In genomic region chr6:84255641-84256040, GRCh38 we compare ENCODE assay signal across 28 cellular contexts.
"Had no signal": no experiment of that assay in that cellular context is flagged by ENCODE, and none has a peak within 500 bp of the region (broad histone marks: within the 10 kb centered on the region; RNA-seq: fewer than 3 reads in every experiment).

No MANE protein-coding gene starts in this region.

- H3K27me3 ChIP-seq: neural progenitor cell, ovary, stomach, thyroid gland, tibial nerve, upper lobe of left lung, vagina had no signal

- H3K9me3 ChIP-seq: ovary, psoas muscle, spleen, stomach, thoracic aorta, thyroid gland, tibial nerve, upper lobe of left lung, vagina had no signal

- H3K4me1 ChIP-seq: neural progenitor cell, parathyroid adenoma, psoas muscle, spleen, thyroid gland, upper lobe of left lung, vagina had no signal

- H3K4me2 ChIP-seq: neural progenitor cell, smooth muscle cell had no signal

- H3K36me3 ChIP-seq: neural progenitor cell, ovary, spleen, stomach, thoracic aorta, thyroid gland, tibial nerve, upper lobe of left lung, vagina had no signal

- H3K9ac ChIP-seq: neural progenitor cell, parathyroid adenoma had no signal

- ATAC-seq: naive thymus-derived CD4-positive, alpha-beta T cell; natural killer cell; psoas muscle; right cardiac atrium; sciatic nerve; stimulated activated memory B cell treated with anti-CD40 and anti-IgM and Interleukin-4, amounts not matched to agents 10 μg/mL and 1 μg/mL and 100 μg/mL, for 72 hours had no signal

- H3K4me3 ChIP-seq: neural progenitor cell, ovary, psoas muscle, skin epidermis, smooth muscle cell, spleen, stomach, thoracic aorta, thyroid gland, tibial nerve, upper lobe of left lung, vagina had no signal

- H3K27ac ChIP-seq: neural progenitor cell, ovary, parathyroid adenoma, psoas muscle, skin epidermis, spleen, stomach, thoracic aorta, thyroid gland, tibial nerve, upper lobe of left lung, vagina had no signal

- H2AFZ ChIP-seq: neural progenitor cell, parathyroid adenoma had no signal

- FAIRE-seq: urothelium cell line had no signal

- DNase-seq: naive thymus-derived CD4-positive, alpha-beta T cell; natural killer cell; occipital lobe; ovary; posterior cingulate gyrus; psoas muscle; right cardiac atrium; spleen; stimulated activated CD4-positive, alpha-beta T cell treated with anti-CD3 and anti-CD28 coated beads, Interleukin-12 subunit alpha, Interleukin-12 subunit beta, amount 100 ng/mL, for 4 hours; stimulated activated CD4-positive, alpha-beta T cell treated with anti-CD3 and anti-CD28 coated beads, Interleukin-1b, Interleukin-23, amount 100 ng/mL, for 48 hours; stimulated activated CD4-positive, alpha-beta T cell treated with anti-CD3 and anti-CD28 coated beads, Interleukin-4, amount 100 ng/mL, for 1 hour; stimulated activated CD4-positive, alpha-beta T cell treated with anti-CD3 and anti-CD28 coated beads, Interleukin-4, amount 100 ng/mL, for 4 hours; stimulated activated CD8-positive, alpha-beta memory T cell treated with anti-CD3 and anti-CD28 coated beads, Interleukin-4, amount 100 ng/mL, for 48 hours; stimulated activated naive CD4-positive, alpha-beta T cell; stomach; thyroid gland; trophoblast cell; upper lobe of left lung had no signal

- H3K79me2 ChIP-seq: parathyroid adenoma had no signal
